ENCODE assay signal across 1 cellular context in genomic region chr10:114654829-114655575, GRCh38.
TF ChIP-seq lines count a peak whose summit lies in the region.

No MANE protein-coding gene starts in this region.

TF ChIP-seq in HEK293, 187 proteins besides CTCF, POLR2A, EP300 and RAD21 (continued from another document):
- TF ChIP-seq PRDM10 (tag by site-specific recombination; IDR thresholded peaks at IDR 0.05) = peak; percentile 38
